Comparison of ENCODE assay signal across 28 cellular contexts in the genomic region with DNA sequence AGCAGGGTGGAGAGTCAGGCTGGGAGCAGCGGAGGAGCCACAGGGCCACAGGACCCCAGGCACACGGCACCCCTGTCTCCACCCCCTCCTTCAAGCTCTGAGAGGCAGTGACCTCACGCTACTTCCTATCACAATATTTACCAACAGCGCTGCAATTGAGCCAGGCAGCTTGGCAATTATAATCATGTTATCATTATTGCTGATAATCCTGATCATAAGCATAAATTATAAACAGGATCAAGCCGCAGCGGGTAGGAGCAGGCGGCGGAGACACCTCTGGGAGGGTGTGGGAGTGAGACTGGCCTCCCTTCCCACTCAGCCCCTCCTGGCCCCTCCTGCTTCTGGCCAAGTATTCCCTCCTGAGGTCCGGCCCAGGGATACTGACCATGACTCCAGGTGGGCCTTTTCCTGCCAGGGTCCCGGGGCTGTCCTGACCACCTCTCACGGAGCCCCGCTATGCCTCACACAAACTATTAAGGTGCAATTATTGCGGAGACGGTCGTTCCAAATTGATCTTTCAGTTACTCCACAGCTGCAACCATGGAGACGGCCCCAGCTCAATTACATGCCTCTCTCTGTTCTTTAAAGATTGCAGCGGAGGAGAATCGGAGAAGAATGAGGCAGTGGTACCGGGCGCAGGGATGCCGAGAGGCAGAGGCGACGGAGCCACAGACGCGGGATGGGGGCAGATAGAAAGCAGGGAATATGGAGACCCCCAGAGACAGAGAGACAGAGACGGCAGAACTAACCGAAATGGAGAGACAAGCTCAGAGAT. TPM values are rescaled to one million over a fixed set of nuclear protein-coding genes. Genes with fewer than 3 reads are reported as not detected.
DNase-seq lines count a peak whose midpoint lies in the region; ATAC-seq and TF ChIP-seq lines count a peak whose summit lies in the region.
"Had no signal": no experiment of that assay in that cellular context is flagged by ENCODE, and none has a peak within 500 bp of the region (broad histone marks: within the 10 kb centered on the region; RNA-seq: fewer than 3 reads in every experiment).

No MANE protein-coding gene starts in this region.

- peaks cover 19% of the 10 kb centered on the region for H3K4me1 Mint-ChIP-seq in type B pancreatic cell (ENCODE audit: unreplicated experiment)
- H3K4me1 Mint-ChIP-seq in CD8-positive, alpha-beta memory T cell = no peaks in the 10 kb centered on the region

- CTCF ChIA-PET in CD8-positive, alpha-beta memory T cell (lab: Charles Lee) = no interaction called here

- POLR2A ChIA-PET in CD8-positive, alpha-beta memory T cell (lab: Charles Lee) = no interaction called here

- peak overlapping the region; percentile 44 for H3K27ac Mint-ChIP-seq in type B pancreatic cell
- peak overlapping the region in 1 of 8 donors; percentile 31 for H3K27ac Mint-ChIP-seq in CD8-positive, alpha-beta memory T cell
- H3K27ac Mint-ChIP-seq: activated T-helper 1 cell treated with anti-CD3 and anti-CD28 coated beads, Interleukin-12 subunit alpha, Interleukin-12 subunit beta, Interleukin-2, Interleukin-4 antibody, amounts not matched to agents 30 ng/mL and 10 ng/mL and 1 ng/mL, durations not matched to agents 14 hours and 24 hours and 36 hours; nephron progenitor cell; T-helper 2 cell treated with Interferon-gamma antibody and Interleukin-4, amounts not matched to agents 5 μg/mL and 100 μg/mL, for 36 hours had no signal

- DNase-seq in NCI-H2107 treated with DMSO at 0.1 percent for 48 hours (lab: John Stamatoyannopoulos, UW; ENCODE audit: unreplicated experiment) (peak; percentile 36), NCI-H2107 (lab: John Stamatoyannopoulos, UW) (no peak), NCI-H748 treated with DMSO at 0.1 percent for 48 hours (lab: John Stamatoyannopoulos, UW) (peak; percentile 5), left kidney (ENCODE audit: low read depth, low spot score) (peak; percentile 76), type B pancreatic cell (ENCODE audit: extremely low spot score, unreplicated experiment) (no peak), sigmoid colon (no peak)
- no peak for DNase-seq in CD8-positive, alpha-beta memory T cell
- DNase-seq: activated CD4-positive, alpha-beta T cell treated with anti-CD3 and anti-CD28 coated beads, Interleukin-2, amount 50 U/mL, for 1 hour; activated naive CD4-positive, alpha-beta T cell treated with anti-CD3 and anti-CD28 coated beads, Interleukin-2, amount 50 U/mL, for 16 hours; AML-193; DMS53; GF-D8; GOT3; left ventricle myocardium superior; midbrain; NCI-H1105; NCI-H2171 treated with DMSO at 0.1 percent for 48 hours; NCI-H526; nephron progenitor cell; stimulated activated CD4-positive, alpha-beta T cell treated with anti-CD3 and anti-CD28 coated beads, Interleukin-1b, Interleukin-23, amount 100 ng/mL, for 48 hours; transverse colon; WERI-Rb-1 had no signal

- H3K27me3 Mint-ChIP-seq in type B pancreatic cell = no peaks in the 10 kb centered on the region
- H3K27me3 Mint-ChIP-seq in CD8-positive, alpha-beta memory T cell = peaks cover 3 to 11% of the 10 kb centered on the region in 2 donors

- no peaks in the 10 kb centered on the region for H3K36me3 ChIP-seq in sigmoid colon
- H3K36me3 ChIP-seq in CD8-positive, alpha-beta memory T cell (ENCODE audit: insufficient read depth, low read length) = no peaks in the 10 kb centered on the region
- H3K36me3 ChIP-seq: transverse colon, WERI-Rb-1 had no signal

- H3K4me1 ChIP-seq in sigmoid colon = no peaks in the 10 kb centered on the region
- H3K4me1 ChIP-seq in CD8-positive, alpha-beta memory T cell (ENCODE audit: insufficient read depth, low read length) = no peaks in the 10 kb centered on the region
- H3K4me1 ChIP-seq: transverse colon had no signal

- H3K4me3 Mint-ChIP-seq in type B pancreatic cell = peak overlapping the region; percentile 62
- H3K4me3 Mint-ChIP-seq in CD8-positive, alpha-beta memory T cell = no peak overlapping the region
- H3K4me3 Mint-ChIP-seq: activated T-helper 1 cell treated with anti-CD3 and anti-CD28 coated beads, Interleukin-12 subunit alpha, Interleukin-12 subunit beta, Interleukin-2, Interleukin-4 antibody, amounts not matched to agents 30 ng/mL and 10 ng/mL and 1 ng/mL, durations not matched to agents 14 hours and 24 hours and 36 hours; nephron progenitor cell; T-helper 2 cell treated with Interferon-gamma antibody and Interleukin-4, amounts not matched to agents 5 μg/mL and 100 μg/mL, for 36 hours had no signal

- no peak for TF ChIP-seq EP300 in sigmoid colon (IDR thresholded peaks at IDR 0.05)

- intact Hi-C loops in sigmoid colon (cut with DNase I) = no loop called here

- H3K27ac ChIP-seq in sigmoid colon = no peak overlapping the region
- no peak overlapping the region for H3K27ac ChIP-seq in CD8-positive, alpha-beta memory T cell (ENCODE audit: low read depth, low read length)
- H3K27ac ChIP-seq: coronary artery, RWPE1, skin epidermis, transverse colon, WERI-Rb-1 had no signal

- peaks cover 0 to under 1% (median 0%) of the 10 kb centered on the region in 4 donors for H3K9me3 ChIP-seq in sigmoid colon
- H3K9me3 ChIP-seq in CD8-positive, alpha-beta memory T cell (ENCODE audit: low read length) = no peaks in the 10 kb centered on the region

- H3K9me3 Mint-ChIP-seq in type B pancreatic cell = no peaks in the 10 kb centered on the region
- peaks cover 0 to 2% (median 0%) of the 10 kb centered on the region in 5 donors for H3K9me3 Mint-ChIP-seq in CD8-positive, alpha-beta memory T cell
- H3K9me3 Mint-ChIP-seq: activated T-helper 1 cell treated with anti-CD3 and anti-CD28 coated beads, Interleukin-12 subunit alpha, Interleukin-12 subunit beta, Interleukin-2, Interleukin-4 antibody, amounts not matched to agents 30 ng/mL and 10 ng/mL and 1 ng/mL, durations not matched to agents 14 hours and 24 hours and 36 hours had no signal

- H3K27me3 ChIP-seq in sigmoid colon = no peaks in the 10 kb centered on the region
- H3K27me3 ChIP-seq in CD8-positive, alpha-beta memory T cell (ENCODE audit: insufficient read depth, low read length, poor library complexity, severe bottlenecking) = no peaks in the 10 kb centered on the region
- H3K27me3 ChIP-seq: transverse colon had no signal

- TF ChIP-seq CTCF in type B pancreatic cell (conservative IDR thresholded peaks at IDR 0.05) = no peak
- TF ChIP-seq CTCF in sigmoid colon (IDR thresholded peaks at IDR 0.05) = no peak

- 75 to 86% methylated on average over 27 of the region's 27 CpGs for WGBS in sigmoid colon, 2 donors

- TF ChIP-seq POLR2A in sigmoid colon (IDR thresholded peaks at IDR 0.05) = no peak

- ATAC-seq in HG02973 (IDR thresholded peaks at IDR 0.05; ENCODE audit: unreplicated experiment) = no peak
- ATAC-seq: left ventricle myocardium superior had no signal

- H3K36me3 Mint-ChIP-seq in type B pancreatic cell = no peaks in the 10 kb centered on the region
- no peaks in the 10 kb centered on the region for H3K36me3 Mint-ChIP-seq in CD8-positive, alpha-beta memory T cell

- no peak overlapping the region for H3K4me3 ChIP-seq in sigmoid colon
- no peak overlapping the region for H3K4me3 ChIP-seq in CD8-positive, alpha-beta memory T cell (ENCODE audit: low read length)
- H3K4me3 ChIP-seq: coronary artery, skin epidermis, transverse colon had no signal

RNA-seq across cellular contexts. Expression of gene GTF2IRD1, which starts 9.9 kb away (rescaled TPM):
- 43.6 and 47.9 TPM in 2 replicates for total RNA-seq in type B pancreatic cell (ENCODE audit: low replicate concordance)
- 10 to 100 TPM; 15.0 to 24.2 (median 17.9) TPM for total RNA-seq in sigmoid colon
- 10 to 100 TPM in 1 of 3 donors, 1 to 10 TPM in 2; 1.8 to 13.6 (median 3.5) TPM for polyA plus RNA-seq in sigmoid colon
- under 1 TPM; 0.42 to 0.88 TPM for total RNA-seq in CD8-positive, alpha-beta memory T cell
- not detected for polyA plus RNA-seq in CD8-positive, alpha-beta memory T cell

Comparison
In these comparisons a context has a peak if more than half of its experiments do, and no peak if none do; other contexts are left out.
1. DNase-seq: peak in NCI-H2107 treated with DMSO at 0.1 percent for 48 hours (single experiment), NCI-H748 treated with DMSO at 0.1 percent for 48 hours (single experiment) and left kidney (single experiment); none in NCI-H2107 (single experiment), type B pancreatic cell (single experiment), sigmoid colon (single experiment) and CD8-positive, alpha-beta memory T cell (0 of 5).
2. RNA of gene GTF2IRD1, which starts 9.9 kb away (total RNA-seq): 43.6 to 47.9 TPM in type B pancreatic cell and 15.0 to 24.2 TPM in sigmoid colon; 0.42 to 0.88 TPM in CD8-positive, alpha-beta memory T cell; every median in the first group is over 4 times any median in the second.